1 cellular context compared by ENCODE assay signal in genomic region chr14:23568021-23568599, GRCh38.
TF ChIP-seq lines count a peak whose summit lies in the region.

No MANE protein-coding gene starts in this region.

TF ChIP-seq in SK-N-SH, 30 proteins besides CTCF, POLR2A, EP300 and RAD21 (continued from another document):
- no peak for TF ChIP-seq EZH2phosphoT487 (IDR thresholded peaks at IDR 0.05; ENCODE audit: borderline replicate concordance, low read depth)
- no peak for TF ChIP-seq ELF1 (IDR thresholded peaks at IDR 0.05)
- TF ChIP-seq PBX3 (IDR thresholded peaks at IDR 0.05): no peak
- TF ChIP-seq FOSL2 (IDR thresholded peaks at IDR 0.05; ENCODE audit: borderline replicate concordance, low read depth): no peak
- no peak for TF ChIP-seq SIN3A (IDR thresholded peaks at IDR 0.05; ENCODE audit: borderline replicate concordance, low read depth, low read length)
- TF ChIP-seq FOXJ3 (CRISPR knock-in tag; IDR thresholded peaks at IDR 0.05): no peak
- no peak for TF ChIP-seq ZBTB33 (IDR thresholded peaks at IDR 0.05; ENCODE audit: borderline replicate concordance, low read depth)
- TF ChIP-seq GABPA (IDR thresholded peaks at IDR 0.05; ENCODE audit: low read depth): no peak
- no peak for TF ChIP-seq MXI1 (IDR thresholded peaks at IDR 0.05; ENCODE audit: low read depth, low read length)
- TF ChIP-seq RXRA (IDR thresholded peaks at IDR 0.05; ENCODE audit: borderline replicate concordance, low read depth): no peak
- TF ChIP-seq RFX5 (IDR thresholded peaks at IDR 0.05; ENCODE audit: low read length): no peak
- no peak for TF ChIP-seq FOXM1 (IDR thresholded peaks at IDR 0.05; ENCODE audit: low read depth)
- no peak for TF ChIP-seq USF2 (IDR thresholded peaks at IDR 0.05; ENCODE audit: borderline replicate concordance, low read depth, low read length)
- TF ChIP-seq MEF2A (IDR thresholded peaks at IDR 0.05; ENCODE audit: borderline replicate concordance, low read depth): no peak
- TF ChIP-seq USF1 (IDR thresholded peaks at IDR 0.05; ENCODE audit: borderline replicate concordance, low read depth): no peak
- no peak for TF ChIP-seq IRF3 (IDR thresholded peaks at IDR 0.05; ENCODE audit: low read depth, low read length)
- TF ChIP-seq RCOR1 (IDR thresholded peaks at IDR 0.05; ENCODE audit: low read length): no peak
